Comparison of ENCODE assay signal across 15 cellular contexts in genomic region chr1:2528611-2528965, GRCh38. TPM values are rescaled to one million over a fixed set of nuclear protein-coding genes. Genes with fewer than 3 reads are reported as not detected.
DNase-seq lines count a peak whose midpoint lies in the region; ATAC-seq and TF ChIP-seq lines count a peak whose summit lies in the region.
"Had no signal": no experiment of that assay in that cellular context is flagged by ENCODE, and none has a peak within 500 bp of the region (broad histone marks: within the 10 kb centered on the region; RNA-seq: fewer than 3 reads in every experiment).

No MANE protein-coding gene starts in this region.

- H3K4me1 ChIP-seq in iPS-18a (ENCODE audit: control insufficient read depth, low read depth, low read length), result peaks cover 10% of the 10 kb centered on the region

- CTCF ChIA-PET in activated naive CD4-positive, alpha-beta T cell treated with anti-CD3 and anti-CD28 coated beads for 36 hours (lab: Charles Lee), result no interaction called here

- no peak for ATAC-seq in activated naive CD4-positive, alpha-beta T cell treated with anti-CD3 and anti-CD28 coated beads, Interleukin-2, amount 50 U/mL, for 72 hours
- no peak for ATAC-seq in activated naive CD8-positive, alpha-beta T cell treated with anti-CD3 and anti-CD28 coated beads, Interleukin-2, amount 50 U/mL, for 24 hours
- no peak for ATAC-seq in stimulated activated effector memory CD8-positive, alpha-beta T cell treated with anti-CD3 and anti-CD28 coated beads, Interleukin-12 subunit alpha, Interleukin-12 subunit beta, amount 100 ng/mL, for 72 hours
- ATAC-seq in natural killer cell, result no peak

- no peaks in the 10 kb centered on the region for H3K36me3 Mint-ChIP-seq in activated naive CD4-positive, alpha-beta T cell treated with anti-CD3 and anti-CD28 coated beads for 36 hours (ENCODE audit: low read depth)
- peaks cover 6 to 7% of the 10 kb centered on the region in 2 donors for H3K36me3 Mint-ChIP-seq in activated naive CD4-positive, alpha-beta T cell treated with anti-CD3 and anti-CD28 coated beads, Interleukin-2, amount 50 U/mL, for 72 hours
- H3K36me3 Mint-ChIP-seq in activated naive CD8-positive, alpha-beta T cell treated with anti-CD3 and anti-CD28 coated beads, Interleukin-2, amount 50 U/mL, for 24 hours (ENCODE audit: low read depth), result no peaks in the 10 kb centered on the region
- peaks cover 15% of the 10 kb centered on the region for H3K36me3 Mint-ChIP-seq in stimulated activated effector memory CD8-positive, alpha-beta T cell treated with anti-CD3 and anti-CD28 coated beads, Interleukin-12 subunit alpha, Interleukin-12 subunit beta, amount 100 ng/mL, for 72 hours
- no peaks in the 10 kb centered on the region for H3K36me3 Mint-ChIP-seq in natural killer cell

- H3K27ac Mint-ChIP-seq in activated naive CD4-positive, alpha-beta T cell treated with anti-CD3 and anti-CD28 coated beads for 36 hours, result no peak overlapping the region
- H3K27ac Mint-ChIP-seq in activated naive CD4-positive, alpha-beta T cell treated with anti-CD3 and anti-CD28 coated beads, Interleukin-2, amount 50 U/mL, for 72 hours, result peak overlapping the region in 1 of 2 donors; percentile 36
- H3K27ac Mint-ChIP-seq in activated naive CD8-positive, alpha-beta T cell treated with anti-CD3 and anti-CD28 coated beads, Interleukin-2, amount 50 U/mL, for 24 hours, result no peak overlapping the region
- no peak overlapping the region for H3K27ac Mint-ChIP-seq in stimulated activated effector memory CD8-positive, alpha-beta T cell treated with anti-CD3 and anti-CD28 coated beads, Interleukin-12 subunit alpha, Interleukin-12 subunit beta, amount 100 ng/mL, for 72 hours
- peak overlapping the region in 1 of 2 donors; percentile 73 for H3K27ac Mint-ChIP-seq in natural killer cell

- H3K36me3 ChIP-seq in iPS-18a (ENCODE audit: control insufficient read depth, low read depth, low read length), result no peaks in the 10 kb centered on the region
- H3K36me3 ChIP-seq: brain microvascular endothelial cell had no signal

- H3K9me3 ChIP-seq in iPS-18a (ENCODE audit: control insufficient read depth, low read depth, low read length), result no peaks in the 10 kb centered on the region

- peaks cover 34% of the 10 kb centered on the region for H3K4me1 Mint-ChIP-seq in activated naive CD4-positive, alpha-beta T cell treated with anti-CD3 and anti-CD28 coated beads for 36 hours (ENCODE audit: low read depth)
- H3K4me1 Mint-ChIP-seq in activated naive CD8-positive, alpha-beta T cell treated with anti-CD3 and anti-CD28 coated beads, Interleukin-2, amount 50 U/mL, for 24 hours, result peaks cover 33% of the 10 kb centered on the region
- peaks cover 27% of the 10 kb centered on the region for H3K4me1 Mint-ChIP-seq in stimulated activated effector memory CD8-positive, alpha-beta T cell treated with anti-CD3 and anti-CD28 coated beads, Interleukin-12 subunit alpha, Interleukin-12 subunit beta, amount 100 ng/mL, for 72 hours
- peaks cover 24 to 33% of the 10 kb centered on the region in 2 donors for H3K4me1 Mint-ChIP-seq in natural killer cell

- H3K9me3 Mint-ChIP-seq in activated naive CD4-positive, alpha-beta T cell treated with anti-CD3 and anti-CD28 coated beads for 36 hours, result no peaks in the 10 kb centered on the region
- H3K9me3 Mint-ChIP-seq in activated naive CD4-positive, alpha-beta T cell treated with anti-CD3 and anti-CD28 coated beads, Interleukin-2, amount 50 U/mL, for 72 hours, result no peaks in the 10 kb centered on the region
- no peaks in the 10 kb centered on the region for H3K9me3 Mint-ChIP-seq in activated naive CD8-positive, alpha-beta T cell treated with anti-CD3 and anti-CD28 coated beads, Interleukin-2, amount 50 U/mL, for 24 hours
- H3K9me3 Mint-ChIP-seq in stimulated activated effector memory CD8-positive, alpha-beta T cell treated with anti-CD3 and anti-CD28 coated beads, Interleukin-12 subunit alpha, Interleukin-12 subunit beta, amount 100 ng/mL, for 72 hours, result no peaks in the 10 kb centered on the region
- H3K9me3 Mint-ChIP-seq in natural killer cell, result no peaks in the 10 kb centered on the region

- TF ChIP-seq CTCF in natural killer cell (IDR thresholded peaks at IDR 0.05), result no peak

- H3K27ac ChIP-seq in iPS-18a (ENCODE audit: low read length), result no peak overlapping the region
- H3K27ac ChIP-seq: brain microvascular endothelial cell had no signal

- H3K9ac ChIP-seq in iPS-18a (ENCODE audit: low read length), result no peak overlapping the region

- intact Hi-C loops in activated naive CD4-positive, alpha-beta T cell treated with anti-CD3 and anti-CD28 coated beads for 36 hours (cut with micrococcal nuclease), result loop anchor here (5.0 kb wide), 1 partner anchor 331 kb away; no protein-coding TSS in a partner anchor
- intact Hi-C loops in natural killer cell (cut with micrococcal nuclease), result loop anchor here (5.0 kb wide), 1 partner anchor 59 kb away; the partner anchor contains the start of gene PRXL2B

- peaks cover 65% of the 10 kb centered on the region for H3K27me3 ChIP-seq in iPS-18a (ENCODE audit: control insufficient read depth, insufficient read depth, low read length)

- H3K4me3 Mint-ChIP-seq in activated naive CD4-positive, alpha-beta T cell treated with anti-CD3 and anti-CD28 coated beads for 36 hours, result peak overlapping the region; percentile 6
- peak overlapping the region; percentile 62 for H3K4me3 Mint-ChIP-seq in activated naive CD8-positive, alpha-beta T cell treated with anti-CD3 and anti-CD28 coated beads, Interleukin-2, amount 50 U/mL, for 24 hours
- peak overlapping the region; percentile 51 for H3K4me3 Mint-ChIP-seq in stimulated activated effector memory CD8-positive, alpha-beta T cell treated with anti-CD3 and anti-CD28 coated beads, Interleukin-12 subunit alpha, Interleukin-12 subunit beta, amount 100 ng/mL, for 72 hours
- no peak overlapping the region for H3K4me3 Mint-ChIP-seq in natural killer cell

- H3K27me3 Mint-ChIP-seq in activated naive CD4-positive, alpha-beta T cell treated with anti-CD3 and anti-CD28 coated beads for 36 hours (ENCODE audit: low read depth), result peaks cover 9% of the 10 kb centered on the region
- peaks cover 17% of the 10 kb centered on the region for H3K27me3 Mint-ChIP-seq in activated naive CD8-positive, alpha-beta T cell treated with anti-CD3 and anti-CD28 coated beads, Interleukin-2, amount 50 U/mL, for 24 hours
- peaks cover 0 to 15% of the 10 kb centered on the region in 2 donors for H3K27me3 Mint-ChIP-seq in natural killer cell (ENCODE audit: low read depth in 2 of 2)

- no peak for DNase-seq in activated naive CD4-positive, alpha-beta T cell treated with anti-CD3 and anti-CD28 coated beads for 36 hours
- no peak for DNase-seq in activated naive CD4-positive, alpha-beta T cell treated with anti-CD3 and anti-CD28 coated beads, Interleukin-2, amount 50 U/mL, for 72 hours (ENCODE audit: low spot score in 2 of 2)
- DNase-seq in activated naive CD8-positive, alpha-beta T cell treated with anti-CD3 and anti-CD28 coated beads, Interleukin-2, amount 50 U/mL, for 24 hours, result no peak
- no peak for DNase-seq in stimulated activated effector memory CD8-positive, alpha-beta T cell treated with anti-CD3 and anti-CD28 coated beads, Interleukin-12 subunit alpha, Interleukin-12 subunit beta, amount 100 ng/mL, for 72 hours (ENCODE audit: low spot score in 2 of 2)
- DNase-seq in NCI-H2107 treated with DMSO at 0.1 percent for 48 hours (lab: John Stamatoyannopoulos, UW; ENCODE audit: unreplicated experiment) (no peak), GOT3 (lab: John Stamatoyannopoulos, UW) (no peak), natural killer cell (no peak)
- DNase-seq: activated effector memory CD4-positive, alpha-beta T cell treated with Interleukin-2 at 50 U/mL for 16 hours; brain microvascular endothelial cell; HCEC 1CT; NCI-H1930; NCI-H82 had no signal

- peak overlapping the region; percentile 35 for H3K4me3 ChIP-seq in iPS-18a (ENCODE audit: low read length)

RNA-seq across cellular contexts. Expression of gene HES5, which starts 1.5 kb away (rescaled TPM):
- total RNA-seq in activated naive CD4-positive, alpha-beta T cell treated with anti-CD3 and anti-CD28 coated beads for 36 hours, result not detected
- total RNA-seq in activated naive CD4-positive, alpha-beta T cell treated with anti-CD3 and anti-CD28 coated beads, Interleukin-2, amount 50 U/mL, for 72 hours, result under 1 TPM in 1 of 2 donors, not detected in 1; 0.19 TPM
- total RNA-seq in natural killer cell, result not detected
- total RNA-seq: A673, endothelial cell of umbilical vein had no signal

RNA-seq across cellular contexts. Expression of gene PANK4, which starts 2.2 kb away (rescaled TPM):
- 10 to 100 TPM; 46.6 to 51.4 TPM for total RNA-seq in activated naive CD4-positive, alpha-beta T cell treated with anti-CD3 and anti-CD28 coated beads for 36 hours
- 10 to 100 TPM; 45.7 to 79.7 TPM for total RNA-seq in activated naive CD4-positive, alpha-beta T cell treated with anti-CD3 and anti-CD28 coated beads, Interleukin-2, amount 50 U/mL, for 72 hours
- total RNA-seq in natural killer cell, result 10 to 100 TPM; 48.2 to 75.7 (median 61.8) TPM

RNA-seq across cellular contexts. Expression of gene TNFRSF14, which starts 27.6 kb away (rescaled TPM):
- total RNA-seq in activated naive CD4-positive, alpha-beta T cell treated with anti-CD3 and anti-CD28 coated beads for 36 hours, result 100 to 1,000 TPM; 120 to 123 TPM
- total RNA-seq in activated naive CD4-positive, alpha-beta T cell treated with anti-CD3 and anti-CD28 coated beads, Interleukin-2, amount 50 U/mL, for 72 hours, result 100 to 1,000 TPM; 124 to 183 TPM
- 100 to 1,000 TPM; 228 to 266 (median 262) TPM for total RNA-seq in natural killer cell

RNA-seq across cellular contexts. Expression of gene PLCH2, which starts 52.5 kb away (rescaled TPM):
- 1 to 10 TPM; 2.1 TPM for total RNA-seq in activated naive CD4-positive, alpha-beta T cell treated with anti-CD3 and anti-CD28 coated beads for 36 hours
- 1 to 10 TPM; 6.9 to 7.1 TPM for total RNA-seq in activated naive CD4-positive, alpha-beta T cell treated with anti-CD3 and anti-CD28 coated beads, Interleukin-2, amount 50 U/mL, for 72 hours
- 100 to 1,000 TPM in 2 of 3 donors, 10 to 100 TPM in 1; 77.1 to 116 (median 106) TPM for total RNA-seq in natural killer cell
- total RNA-seq: A673 had no signal

RNA-seq across cellular contexts. Expression of gene PRXL2B, which starts 58.0 kb away (rescaled TPM):
- total RNA-seq in activated naive CD4-positive, alpha-beta T cell treated with anti-CD3 and anti-CD28 coated beads for 36 hours, result 10 to 100 TPM; 21.8 to 22.1 TPM
- total RNA-seq in activated naive CD4-positive, alpha-beta T cell treated with anti-CD3 and anti-CD28 coated beads, Interleukin-2, amount 50 U/mL, for 72 hours, result 10 to 100 TPM; 34.7 to 38.8 TPM
- total RNA-seq in natural killer cell, result 10 to 100 TPM; 11.3 to 15.1 (median 11.6) TPM
